ENCODE assay signal across 11 cellular contexts in the genomic region with DNA sequence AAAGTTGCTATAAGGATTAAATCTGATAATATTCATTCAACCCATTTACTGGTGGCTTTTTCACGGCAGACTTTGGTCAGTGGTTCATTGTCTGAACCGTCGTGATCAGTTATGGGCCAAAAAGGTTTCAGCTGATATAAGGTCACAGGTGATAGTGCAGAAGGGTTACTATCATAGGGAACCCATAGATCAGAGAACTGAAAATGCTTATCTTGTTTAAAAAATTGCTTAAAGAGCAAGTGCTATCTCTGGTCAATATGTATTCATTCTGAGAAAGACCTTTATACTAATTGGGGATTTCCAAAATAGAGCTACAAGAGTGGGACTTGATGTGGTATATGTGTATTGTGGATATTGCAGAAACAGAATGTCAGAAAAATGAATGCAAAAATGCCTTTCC.
"Had no signal": no experiment of that assay in that cellular context is flagged by ENCODE, and none has a peak within 500 bp of the region (broad histone marks: within the 10 kb centered on the region; RNA-seq: fewer than 3 reads in every experiment).

No MANE protein-coding gene starts in this region.

- H3K4me3 Mint-ChIP-seq: immature natural killer cell; naive B cell; stimulated activated naive CD8-positive, alpha-beta T cell treated with anti-CD3 and anti-CD28 coated beads, Interleukin-15, Interleukin-2, amounts not matched to agents 100 ng/mL and 50 ng/mL, for 24 hours had no signal

- H3K27ac Mint-ChIP-seq: immature natural killer cell; stimulated activated naive CD8-positive, alpha-beta T cell treated with anti-CD3 and anti-CD28 coated beads, Interleukin-15, Interleukin-2, amounts not matched to agents 100 ng/mL and 50 ng/mL, for 24 hours had no signal

- H3K4me1 Mint-ChIP-seq: immature natural killer cell, naive B cell had no signal

- H3K27me3 Mint-ChIP-seq: naive B cell; stimulated activated naive CD8-positive, alpha-beta T cell treated with anti-CD3 and anti-CD28 coated beads, Interleukin-15, Interleukin-2, amounts not matched to agents 100 ng/mL and 50 ng/mL, for 24 hours had no signal

- DNase-seq: activated gamma-delta T cell treated with Interleukin-2 at 50 U/mL for 16 hours; activated T-cell treated with anti-CD3 and anti-CD28 coated beads, Interleukin-2, amount 50 U/mL, for 48 hours; aorta; immature natural killer cell; naive B cell; pancreas; stimulated activated CD4-positive, alpha-beta T cell treated with anti-CD3 and anti-CD28 coated beads, Interleukin-4, amount 100 ng/mL, for 1 hour; stimulated activated CD8-positive, alpha-beta memory T cell treated with anti-CD3 and anti-CD28 coated beads, Interleukin-4, amount 100 ng/mL, for 48 hours; testis had no signal

- ATAC-seq: activated CD4-positive, CD25-positive, alpha-beta regulatory T cell treated with anti-CD3 and anti-CD28 coated beads, Interleukin-2, amount 50 U/mL, for 24 hours; pancreas had no signal
